Comparison of ENCODE assay signal across 1 cellular context in genomic region chrX:102063445-102064074, GRCh38.
TF ChIP-seq lines count a peak whose summit lies in the region.

No MANE protein-coding gene starts in this region.

TF ChIP-seq in HEK293, 187 proteins besides CTCF, POLR2A, EP300 and RAD21 (continued from another document):
- TF ChIP-seq PBX3 (CRISPR knock-in tag; IDR thresholded peaks at IDR 0.05) (no peak), ZNF404 (tag by site-specific recombination; IDR thresholded peaks at IDR 0.05) (no peak)
TF ChIP-seq in HEK293: peak in this region for 4.
